12 cellular contexts compared by ENCODE assay signal in genomic region chr12:116456683-116457082, GRCh38.
DNase-seq lines count a peak whose midpoint lies in the region; ATAC-seq and TF ChIP-seq lines count a peak whose summit lies in the region.
"Had no signal": no experiment of that assay in that cellular context is flagged by ENCODE, and none has a peak within 500 bp of the region (broad histone marks: within the 10 kb centered on the region; RNA-seq: fewer than 3 reads in every experiment).

No MANE protein-coding gene starts in this region.

- H3K9me2 ChIP-seq in hepatocyte (replicated peaks; ENCODE audit: insufficient read depth) = no peaks in the 10 kb centered on the region

- no peak for ATAC-seq in HG02798 (IDR thresholded peaks at IDR 0.05; ENCODE audit: poor library complexity, unreplicated experiment)
- ATAC-seq in HG03196 (IDR thresholded peaks at IDR 0.05; ENCODE audit: unreplicated experiment) = no peak
- ATAC-seq: esophagus mucosa had no signal

- no peak for TF ChIP-seq CTCF in mammary epithelial cell (conservative IDR thresholded peaks at IDR 0.05 in 1 of 2, IDR thresholded peaks at IDR 0.05 in 1 of 2; ENCODE audit: extremely low read depth in 1 of 2, insufficient read depth in 1 of 2, low read depth in 1 of 2, low read length in 2 of 2)
- TF ChIP-seq CTCF in hepatocyte (IDR thresholded peaks at IDR 0.05; ENCODE audit: poor library complexity) = no peak

- H3K9me3 ChIP-seq in mammary epithelial cell (replicated peaks; ENCODE audit: insufficient read depth, low read length) (no peaks in the 10 kb centered on the region), hepatocyte (ENCODE audit: low read depth) (no peaks in the 10 kb centered on the region), skeletal muscle satellite cell (replicated peaks; ENCODE audit: low read length) (no peaks in the 10 kb centered on the region)

- H2AFZ ChIP-seq in mammary epithelial cell (ENCODE audit: low read depth, low read length) (peak overlapping the region; percentile 70), hepatocyte (no peak overlapping the region)

- peak; percentile 38 for DNase-seq in EH (ENCODE audit: low read depth)
- no peak for DNase-seq in mammary epithelial cell
- no peak for DNase-seq in hepatocyte (ENCODE audit: low spot score)
- no peak for DNase-seq in NOMO-1 (lab: John Stamatoyannopoulos, UW; ENCODE audit: unreplicated experiment in 2 of 2)
- no peak for DNase-seq in DMS53 (lab: John Stamatoyannopoulos, UW)
- DNase-seq: activated CD4-positive, alpha-beta T cell treated with anti-CD3 and anti-CD28 coated beads, Interleukin-2, amount 50 U/mL, for 48 hours; stimulated activated CD4-positive, alpha-beta T cell treated with anti-CD3 and anti-CD28 coated beads, Interleukin-4, amount 100 ng/mL, for 24 hours had no signal

- no TSS peak for BruUV-seq in mammary epithelial cell (replicated peaks; lab: Mats Ljungman, UMichigan)

- H3K4me2 ChIP-seq in mammary epithelial cell (ENCODE audit: insufficient read depth, low read depth, low read length) (no peak overlapping the region), hepatocyte (peak overlapping the region; percentile 41), skeletal muscle satellite cell (ENCODE audit: low read length) (peak overlapping the region; percentile 67)

- H3K36me3 ChIP-seq in mammary epithelial cell (ENCODE audit: insufficient read depth, low read length) (no peaks in the 10 kb centered on the region), hepatocyte (replicated peaks; ENCODE audit: insufficient read depth, low read depth) (no peaks in the 10 kb centered on the region), skeletal muscle satellite cell (ENCODE audit: insufficient read depth, low read length) (no peaks in the 10 kb centered on the region)

- H3K9ac ChIP-seq in mammary epithelial cell (ENCODE audit: insufficient read depth, low read length) = no peak overlapping the region
- H3K9ac ChIP-seq in skeletal muscle satellite cell (ENCODE audit: low read depth, low read length) = peak overlapping the region; percentile 89

- 99% methylated on average over 8 of the region's 9 CpGs for WGBS in mammary epithelial cell (ENCODE audit: low coverage, missing lambda C conversion rate)
- 82% methylated on average over 9 of the region's 9 CpGs for WGBS in hepatocyte (ENCODE audit: low lambda C conversion rate, missing lambda C conversion rate)

- H3K27me3 ChIP-seq in mammary epithelial cell (ENCODE audit: insufficient read depth, low read length) (no peaks in the 10 kb centered on the region), hepatocyte (no peaks in the 10 kb centered on the region), skeletal muscle satellite cell (ENCODE audit: control insufficient read depth, insufficient read depth, low read length) (no peaks in the 10 kb centered on the region)

- in situ Hi-C loops in mammary epithelial cell (cut with MboI; ENCODE audit: low sequenced_read_pairs in 2 of 2) = no loop called here

- H3K4me1 ChIP-seq in mammary epithelial cell (ENCODE audit: insufficient read depth, low read length) (peaks cover 23% of the 10 kb centered on the region), hepatocyte (ENCODE audit: insufficient read depth) (peaks cover 27% of the 10 kb centered on the region), skeletal muscle satellite cell (ENCODE audit: control insufficient read depth, insufficient read depth, low read length) (peaks cover 28% of the 10 kb centered on the region)

- H3K79me2 ChIP-seq in mammary epithelial cell (ENCODE audit: insufficient read depth, low read length) (no peaks in the 10 kb centered on the region), hepatocyte (no peaks in the 10 kb centered on the region)

- intact Hi-C loops in mammary epithelial cell (cut with micrococcal nuclease) = loop anchor here (10.0 kb wide), 1 partner anchor 138 kb away; no protein-coding TSS in a partner anchor

- H4K20me1 ChIP-seq in mammary epithelial cell (ENCODE audit: insufficient read depth, low read length) (no peaks in the 10 kb centered on the region), hepatocyte (ENCODE audit: insufficient read depth, poor library complexity, severe bottlenecking) (no peaks in the 10 kb centered on the region)

- CTCF ChIA-PET in mammary epithelial cell (lab: Charles Lee; ENCODE audit: low non-redundant PET) = no interaction called here

- dilution Hi-C loops in mammary epithelial cell (cut with HindIII; ENCODE audit: low sequenced_read_pairs) = no loop called here

- H3K4me3 ChIP-seq in mammary epithelial cell (replicated peaks in 1 of 3; ENCODE audit: insufficient read depth in 1 of 3, low read depth in 2 of 3, low read length in 3 of 3) (no peak overlapping the region), hepatocyte (no peak overlapping the region), skeletal muscle satellite cell (ENCODE audit: low read length) (no peak overlapping the region)

- peak overlapping the region; percentile 99 for H3K27ac ChIP-seq in mammary epithelial cell (ENCODE audit: insufficient read depth, low read depth, low read length)
- H3K27ac ChIP-seq in hepatocyte = peak overlapping the region; percentile 91
- H3K27ac ChIP-seq: C4-2B had no signal
